Comparison of ENCODE assay signal across 8 cellular contexts in genomic region chr1:110962892-110963665, GRCh38. TPM values are rescaled to one million over a fixed set of nuclear protein-coding genes. Genes with fewer than 3 reads are reported as not detected.
DNase-seq lines count a peak whose midpoint lies in the region; ATAC-seq and TF ChIP-seq lines count a peak whose summit lies in the region.

No MANE protein-coding gene starts in this region.

- POLR2A ChIA-PET in activated CD4-positive, alpha-beta T cell treated with anti-CD3 and anti-CD28 coated beads, Interleukin-2, amount 10 ng/mL, durations not matched to agents 7 days and 5 days (lab: Charles Lee): interaction anchor here (1.0 to 1.1 kb wide), 2 partner anchors 59 to 176 kb away, joined by 5 read pairs; no protein-coding TSS in a partner anchor

- DNase-seq in DMS53 (lab: John Stamatoyannopoulos, UW): peak; percentile 69
- no peak for DNase-seq in DMS53 treated with DMSO at 0.1 percent for 48 hours (lab: John Stamatoyannopoulos, UW; ENCODE audit: unreplicated experiment)
- peak; percentile 49 for DNase-seq in NCI-H446 treated with DMSO at 0.1 percent for 48 hours (lab: John Stamatoyannopoulos, UW)
- DNase-seq in activated CD4-positive, alpha-beta T cell treated with anti-CD3 and anti-CD28 coated beads, Interleukin-2, amount 10 ng/mL, durations not matched to agents 7 days and 5 days: peak; percentile 64
- peak; percentile 72 for DNase-seq in coronary artery (ENCODE audit: low spot score)
- DNase-seq in left lobe of liver (ENCODE audit: low spot score): peak; percentile 63
- DNase-seq in stimulated activated CD4-positive, alpha-beta T cell treated with anti-CD3 and anti-CD28 coated beads, Interleukin-2, amount 100 ng/mL, for 24 hours: peak; percentile 56 to 59

- no peak for TF ChIP-seq CTCF in coronary artery (IDR thresholded peaks at IDR 0.05)

- H3K27ac Mint-ChIP-seq in activated CD4-positive, alpha-beta T cell treated with anti-CD3 and anti-CD28 coated beads, Interleukin-2, amount 10 ng/mL, durations not matched to agents 7 days and 5 days: peak overlapping the region; percentile 97

- peak overlapping the region; percentile 79 for H3K4me3 Mint-ChIP-seq in activated CD4-positive, alpha-beta T cell treated with anti-CD3 and anti-CD28 coated beads, Interleukin-2, amount 10 ng/mL, durations not matched to agents 7 days and 5 days

- peaks cover 53% of the 10 kb centered on the region for H3K36me3 Mint-ChIP-seq in activated CD4-positive, alpha-beta T cell treated with anti-CD3 and anti-CD28 coated beads, Interleukin-2, amount 10 ng/mL, durations not matched to agents 7 days and 5 days (ENCODE audit: low read depth)

- peak; percentile 41 for ATAC-seq in HG03135 (IDR thresholded peaks at IDR 0.05; ENCODE audit: unreplicated experiment)
- peak; percentile 66 for ATAC-seq in left lobe of liver

- peaks cover 39% of the 10 kb centered on the region for H3K4me1 Mint-ChIP-seq in activated CD4-positive, alpha-beta T cell treated with anti-CD3 and anti-CD28 coated beads, Interleukin-2, amount 10 ng/mL, durations not matched to agents 7 days and 5 days

- CTCF ChIA-PET in activated CD4-positive, alpha-beta T cell treated with anti-CD3 and anti-CD28 coated beads, Interleukin-2, amount 10 ng/mL, durations not matched to agents 7 days and 5 days (lab: Charles Lee): interaction anchor here (1.0 kb wide), 3 partner anchors 15 to 65 kb away, joined by 3 to 4 read pairs (median 4); no protein-coding TSS in a partner anchor

- H3K27me3 Mint-ChIP-seq in activated CD4-positive, alpha-beta T cell treated with anti-CD3 and anti-CD28 coated beads, Interleukin-2, amount 10 ng/mL, durations not matched to agents 7 days and 5 days: peaks cover 8% of the 10 kb centered on the region

- H3K27ac ChIP-seq in coronary artery: peak overlapping the region; percentile 76 to 93

- H3K9me3 Mint-ChIP-seq in activated CD4-positive, alpha-beta T cell treated with anti-CD3 and anti-CD28 coated beads, Interleukin-2, amount 10 ng/mL, durations not matched to agents 7 days and 5 days: peaks cover 31% of the 10 kb centered on the region

- peak overlapping the region; percentile 82 for H3K4me3 ChIP-seq in coronary artery

RNA-seq across cellular contexts. Expression of gene LRIF1, which starts 0.6 kb away (rescaled TPM):
- total RNA-seq in activated CD4-positive, alpha-beta T cell treated with anti-CD3 and anti-CD28 coated beads, Interleukin-2, amount 10 ng/mL, durations not matched to agents 7 days and 5 days: 10 to 100 TPM; 18.3 to 21.0 TPM
- 4.0 TPM for total RNA-seq in left lobe of liver
